In the genomic region with DNA sequence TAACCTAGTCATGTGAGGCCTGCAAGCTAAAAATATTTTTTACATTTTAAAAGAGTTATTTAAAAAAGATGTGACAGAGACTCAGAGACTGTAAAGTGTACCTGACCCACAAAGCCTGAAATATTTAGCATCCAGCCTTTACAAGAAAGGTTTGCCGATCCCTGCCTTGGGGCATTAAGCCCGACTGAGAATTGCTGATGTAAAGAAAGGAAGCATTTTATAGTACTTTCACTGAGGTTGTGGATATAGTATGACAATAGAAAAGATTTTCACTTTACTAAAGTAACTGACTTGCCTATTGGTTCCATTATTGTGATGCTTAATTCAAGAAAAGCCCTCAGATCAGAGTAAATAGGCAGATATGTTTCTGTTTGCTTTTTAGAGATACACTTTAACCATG, we compare ENCODE assay signal across 26 cellular contexts.
"Had no signal": no experiment of that assay in that cellular context is flagged by ENCODE, and none has a peak within 500 bp of the region (broad histone marks: within the 10 kb centered on the region; RNA-seq: fewer than 3 reads in every experiment).

No MANE protein-coding gene starts in this region.

- H3K36me3 Mint-ChIP-seq: stimulated activated memory B cell treated with anti-CD40 and anti-IgM and Interleukin-4, amounts not matched to agents 10 μg/mL and 1 μg/mL and 100 μg/mL, for 72 hours had no signal

- H3K4me1 ChIP-seq: gastrocnemius medialis, parathyroid adenoma, right atrium auricular region, sigmoid colon, testis, tibial artery, upper lobe of left lung had no signal

- H3K27ac Mint-ChIP-seq: endodermal cell; progenitor cell of endocrine pancreas; stimulated activated memory B cell treated with anti-CD40 and anti-IgM and Interleukin-4, amounts not matched to agents 10 μg/mL and 1 μg/mL and 100 μg/mL, for 72 hours had no signal

- DNase-seq: effector CD8-positive, alpha-beta T cell; endodermal cell; foreskin fibroblast; gastrocnemius medialis; head of caudate nucleus; kidney; mesendoderm; naive thymus-derived CD8-positive, alpha-beta T cell; sigmoid colon; spleen; stimulated activated CD4-positive, alpha-beta T cell treated with anti-CD3 and anti-CD28 coated beads, Interleukin-4, amount 100 ng/mL, for 4 hours; stimulated activated naive CD8-positive, alpha-beta T cell treated with anti-CD3 and anti-CD28 coated beads, Interleukin-15, Interleukin-2, amounts not matched to agents 100 U/mL and 50 U/mL, for 24 hours; substantia nigra; testis; tibial artery; upper lobe of left lung had no signal

- H3K4me3 ChIP-seq: gastrocnemius medialis, hepatocyte, right atrium auricular region, sigmoid colon, spleen, testis, tibial artery, upper lobe of left lung had no signal

- H3K9me3 Mint-ChIP-seq: endodermal cell; naive thymus-derived CD8-positive, alpha-beta T cell; neural crest cell; stimulated activated memory B cell treated with anti-CD40 and anti-IgM and Interleukin-4, amounts not matched to agents 10 μg/mL and 1 μg/mL and 100 μg/mL, for 72 hours had no signal

- H3K27ac ChIP-seq: epithelial cell of prostate, gastrocnemius medialis, hepatocyte, neutrophil, parathyroid adenoma, right atrium auricular region, sigmoid colon, spleen, testis, tibial artery, upper lobe of left lung had no signal

- H3K36me3 ChIP-seq: gastrocnemius medialis, neutrophil, right atrium auricular region, sigmoid colon, spleen, tibial artery, upper lobe of left lung had no signal

- H3K27me3 Mint-ChIP-seq: naive thymus-derived CD8-positive, alpha-beta T cell; progenitor cell of endocrine pancreas; stimulated activated memory B cell treated with anti-CD40 and anti-IgM and Interleukin-4, amounts not matched to agents 10 μg/mL and 1 μg/mL and 100 μg/mL, for 72 hours had no signal

- H3K9me3 ChIP-seq: gastrocnemius medialis, neutrophil, right atrium auricular region, sigmoid colon, spleen, testis, tibial artery, upper lobe of left lung had no signal

- H3K4me3 Mint-ChIP-seq: endodermal cell; neural crest cell; stimulated activated memory B cell treated with anti-CD40 and anti-IgM and Interleukin-4, amounts not matched to agents 10 μg/mL and 1 μg/mL and 100 μg/mL, for 72 hours had no signal

- H3K27me3 ChIP-seq: hepatocyte, neutrophil, right atrium auricular region, sigmoid colon, spleen, testis, tibial artery, upper lobe of left lung had no signal

- ATAC-seq: esophagus mucosa; gastrocnemius medialis; left lobe of liver; naive thymus-derived CD8-positive, alpha-beta T cell; stimulated activated memory B cell treated with anti-CD40 and anti-IgM and Interleukin-4, amounts not matched to agents 10 μg/mL and 1 μg/mL and 100 μg/mL, for 72 hours; stimulated activated naive CD8-positive, alpha-beta T cell treated with anti-CD3 and anti-CD28 coated beads, Interleukin-15, Interleukin-2, amounts not matched to agents 100 U/mL and 50 U/mL, for 24 hours had no signal
